1 cellular context compared by ENCODE assay signal in genomic region chr11:65919151-65920034, GRCh38.
TF ChIP-seq lines count a peak whose summit lies in the region.

Gene DRAP1, plus strand, starts transcription at chr11:65919426. Its CDS starts 76 bp downstream, at chr11:65919502.

TF ChIP-seq in HepG2, 621 proteins besides CTCF, POLR2A, EP300 and RAD21 (continued from another document and continues in another):
- TF ChIP-seq NFYC (CRISPR knock-in tag; IDR thresholded peaks at IDR 0.05) (peak; percentile 25; the same call in 1 of the 2 replicates), NR2F2 (IDR thresholded peaks at IDR 0.05; ENCODE audit: borderline replicate concordance, low read depth) (peak; percentile 24; the same call in 1 of the 2 replicates), PBX2 (CRISPR knock-in tag; IDR thresholded peaks at IDR 0.05) (no peak), ZGPAT (CRISPR knock-in tag; IDR thresholded peaks at IDR 0.05) (peak; percentile 67; the same call in 1 of the 2 replicates), MAF1 (CRISPR knock-in tag; IDR thresholded peaks at IDR 0.05; ENCODE audit: borderline replicate concordance) (peak; percentile 93; the same call in 1 of the 2 replicates), CHD4 (IDR thresholded peaks at IDR 0.05; ENCODE audit: borderline replicate concordance, low read length) (no peak), KDM5A (IDR thresholded peaks at IDR 0.05; ENCODE audit: borderline replicate concordance, low read length) (no peak), ZNF557 (CRISPR knock-in tag; IDR thresholded peaks at IDR 0.05) (peak; percentile 63; the same call in 1 of the 2 replicates), POGZ (CRISPR knock-in tag; IDR thresholded peaks at IDR 0.05) (peak; percentile 79), ZNF678 (CRISPR knock-in tag; IDR thresholded peaks at IDR 0.05) (0 out of 2 replicates have a peak, but pooled peaks have one; percentile 48), RAD51 (IDR thresholded peaks at IDR 0.05; ENCODE audit: borderline replicate concordance) (no peak), ZSCAN5A (CRISPR knock-in tag; IDR thresholded peaks at IDR 0.05; ENCODE audit: borderline replicate concordance) (peak; percentile 27; the same call in 1 of the 2 replicates), ZNF251 (CRISPR knock-in tag; IDR thresholded peaks at IDR 0.05) (no peak), ZNF383 (CRISPR knock-in tag; IDR thresholded peaks at IDR 0.05; ENCODE audit: borderline replicate concordance) (0 out of 2 replicates have a peak, but pooled peaks have one; percentile 16), MED8 (CRISPR knock-in tag; IDR thresholded peaks at IDR 0.05; ENCODE audit: insufficient replicate concordance) (peak; percentile 44), NFE2L1 (CRISPR knock-in tag; IDR thresholded peaks at IDR 0.05; ENCODE audit: borderline replicate concordance) (no peak), SRSF1 (optimal IDR thresholded peaks at IDR 0.05; ENCODE audit: low read depth, low read length) (no peak), ZNF652 (CRISPR knock-in tag; IDR thresholded peaks at IDR 0.05; ENCODE audit: borderline replicate concordance, low read depth) (peak; percentile 52; the same call in 1 of the 2 replicates), IRF1 (CRISPR knock-in tag; IDR thresholded peaks at IDR 0.05; ENCODE audit: low read depth) (no peak), HMG20B (CRISPR knock-in tag; conservative IDR thresholded peaks at IDR 0.05) (peak; percentile 65; the same call in 1 of the 2 replicates), SOX13 (IDR thresholded peaks at IDR 0.05) (0 out of 2 replicates have a peak, but pooled peaks have one; percentile 16), SOX13 (CRISPR knock-in tag; conservative IDR thresholded peaks at IDR 0.05 in 1 of 2, IDR thresholded peaks at IDR 0.05 in 1 of 2) (peak in 1 of 2 experiments; percentile 71; a peak in 2 of 4 replicates), LBX2 (CRISPR knock-in tag; IDR thresholded peaks at IDR 0.05; ENCODE audit: borderline replicate concordance) (0 out of 2 replicates have a peak, but pooled peaks have one; percentile 67), TSC22D2 (CRISPR knock-in tag; IDR thresholded peaks at IDR 0.05; ENCODE audit: borderline replicate concordance) (peak; percentile 72; the same call in 1 of the 2 replicates), CHCHD3 (CRISPR knock-in tag; IDR thresholded peaks at IDR 0.05) (no peak), ZNF329 (CRISPR knock-in tag; IDR thresholded peaks at IDR 0.05; ENCODE audit: low read depth) (peak; percentile 16; the same call in 1 of the 2 replicates), NCOR1 (IDR thresholded peaks at IDR 0.05; ENCODE audit: borderline replicate concordance, low read length) (no peak), DNMT1 (CRISPR knock-in tag; IDR thresholded peaks at IDR 0.05) (0 out of 2 replicates have a peak, but pooled peaks have one; percentile 25), SPEN (CRISPR knock-in tag; IDR thresholded peaks at IDR 0.05; ENCODE audit: low read depth) (peak; percentile 76), ZNF713 (CRISPR knock-in tag; IDR thresholded peaks at IDR 0.05) (no peak), PHB2 (IDR thresholded peaks at IDR 0.05; ENCODE audit: partially characterized antibody) (no peak), ZBTB25 (CRISPR knock-in tag; IDR thresholded peaks at IDR 0.05) (peak; percentile 94), ZNF292 (CRISPR knock-in tag; IDR thresholded peaks at IDR 0.05; ENCODE audit: borderline replicate concordance, low read depth) (0 out of 2 replicates have a peak, but pooled peaks have one; percentile 18), CENPX (CRISPR knock-in tag; IDR thresholded peaks at IDR 0.05) (no peak), ZMAT5 (CRISPR knock-in tag; IDR thresholded peaks at IDR 0.05; ENCODE audit: borderline replicate concordance, low read depth) (no peak), CCDC6 (CRISPR knock-in tag; IDR thresholded peaks at IDR 0.05) (no peak; the same call in 1 of the 2 replicates), ELF1 (CRISPR knock-in tag; IDR thresholded peaks at IDR 0.05) (peak; percentile 49; the same call in 1 of the 2 replicates), MNT (IDR thresholded peaks at IDR 0.05) (no peak), ZBTB20 (CRISPR knock-in tag; IDR thresholded peaks at IDR 0.05; ENCODE audit: borderline replicate concordance, low read depth) (0 out of 2 replicates have a peak, but pooled peaks have one; percentile 28), KDM1A (CRISPR knock-in tag; IDR thresholded peaks at IDR 0.05) (peak; percentile 62; the same call in 1 of the 2 replicates), ARID5B (CRISPR knock-in tag; IDR thresholded peaks at IDR 0.05) (peak; percentile 46; the same call in 1 of the 2 replicates), ZNF513 (CRISPR knock-in tag; conservative IDR thresholded peaks at IDR 0.05) (no peak), TBL1XR1 (IDR thresholded peaks at IDR 0.05; ENCODE audit: borderline replicate concordance, low read length, partially characterized antibody) (peak; percentile 57), ZBTB38 (CRISPR knock-in tag; IDR thresholded peaks at IDR 0.05) (no peak), ARID3A (IDR thresholded peaks at IDR 0.05; ENCODE audit: low read depth, low read length) (peak; percentile 34; the same call in 1 of the 2 replicates), MAZ (IDR thresholded peaks at IDR 0.05; ENCODE audit: borderline replicate concordance, low read depth, low read length) (peak; percentile 99), MAZ (CRISPR knock-in tag; IDR thresholded peaks at IDR 0.05; ENCODE audit: low read depth) (peak; percentile 100), GLI4 (CRISPR knock-in tag; IDR thresholded peaks at IDR 0.05; ENCODE audit: borderline replicate concordance) (0 out of 2 replicates have a peak, but pooled peaks have one; percentile 32)
